9 cellular contexts compared by ENCODE assay signal in the genomic region with DNA sequence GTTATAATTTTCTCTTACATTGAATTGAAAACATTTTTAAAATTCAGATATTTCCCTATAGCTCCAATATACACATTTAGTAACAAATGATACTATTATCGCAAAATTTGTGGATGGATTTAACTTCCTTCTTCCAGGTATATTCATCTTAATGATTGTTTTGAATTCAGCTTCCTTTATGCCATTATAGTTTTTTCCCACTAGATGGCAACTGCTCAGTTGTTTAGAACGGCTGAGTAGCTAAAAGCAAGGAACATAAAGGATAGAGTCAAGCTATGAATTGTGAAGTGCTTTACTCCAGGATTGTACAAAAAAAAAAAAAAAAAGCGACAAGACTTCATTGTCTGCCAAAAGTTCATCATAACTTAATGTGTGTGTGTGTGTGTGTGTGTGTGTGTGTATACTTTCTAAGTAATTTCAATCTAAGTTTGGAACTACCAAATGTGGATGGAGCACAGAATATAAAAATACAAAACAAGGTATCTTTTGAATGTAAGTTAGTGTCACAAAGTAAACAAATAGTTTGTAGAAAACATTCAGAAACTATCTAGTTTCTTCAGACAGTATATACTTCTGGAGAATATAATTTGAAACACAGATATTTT.
DNase-seq lines count a peak whose midpoint lies in the region; ATAC-seq and TF ChIP-seq lines count a peak whose summit lies in the region.
"Had no signal": no experiment of that assay in that cellular context is flagged by ENCODE, and none has a peak within 500 bp of the region (broad histone marks: within the 10 kb centered on the region; RNA-seq: fewer than 3 reads in every experiment).

No MANE protein-coding gene starts in this region.

- H2AFZ ChIP-seq in GM23248: no peak overlapping the region
- no peak overlapping the region for H2AFZ ChIP-seq in OCI-LY3 (ENCODE audit: low read depth, low read length)

- TF ChIP-seq POLR2A in spleen (IDR thresholded peaks at IDR 0.05): no peak

- no peak for ATAC-seq in HG03095 (IDR thresholded peaks at IDR 0.05; ENCODE audit: unreplicated experiment)

- H3K4me3 ChIP-seq in AG10803 (ENCODE audit: low read length) (no peak overlapping the region), GM23248 (no peak overlapping the region), OCI-LY3 (ENCODE audit: low read length) (no peak overlapping the region), spleen (no peak overlapping the region)
- H3K4me3 ChIP-seq: thoracic aorta had no signal

- peaks cover 0 to 2% (median 0%) of the 10 kb centered on the region in 7 donors for H3K9me3 Mint-ChIP-seq in CD14-positive monocyte

- H3K27ac Mint-ChIP-seq in CD14-positive monocyte: no peak overlapping the region

- no peaks in the 10 kb centered on the region for H3K4me1 Mint-ChIP-seq in CD14-positive monocyte

- no peaks in the 10 kb centered on the region for H3K27me3 ChIP-seq in GM23248 (replicated peaks; ENCODE audit: insufficient read depth)
- no peaks in the 10 kb centered on the region for H3K27me3 ChIP-seq in OCI-LY3 (ENCODE audit: low read depth, low read length)
- no peaks in the 10 kb centered on the region for H3K27me3 ChIP-seq in spleen (replicated peaks in 1 of 7)

- H3F3A ChIP-seq in GM23248 (ENCODE audit: insufficient read depth): no peaks in the 10 kb centered on the region

- intact Hi-C loops in spleen (cut with DNase I; ENCODE audit: low total_unique reads) (no loop called here), CD14-positive monocyte (cut with micrococcal nuclease) (no loop called here)

- H3K4me3 Mint-ChIP-seq in CD14-positive monocyte: no peak overlapping the region

- no peaks in the 10 kb centered on the region for H3K9me2 ChIP-seq in GM23248 (ENCODE audit: insufficient read depth)

- H3K9ac ChIP-seq in GM23248 (no peak overlapping the region), OCI-LY3 (ENCODE audit: low read length) (no peak overlapping the region)

- TF ChIP-seq CTCF in AG10803 (conservative IDR thresholded peaks at IDR 0.05; ENCODE audit: low read length): peak; percentile 64
- peak; percentile 84 for TF ChIP-seq CTCF in OCI-LY3 (IDR thresholded peaks at IDR 0.05; ENCODE audit: low read depth, low read length)
- TF ChIP-seq CTCF in spleen (IDR thresholded peaks at IDR 0.05 in 8 of 11, conservative IDR thresholded peaks at IDR 0.05 in 3 of 11): peak in 6 of 11 experiments; percentile 33 to 42 (median 36)
- TF ChIP-seq CTCF in CD14-positive monocyte (IDR thresholded peaks at IDR 0.05): no peak

- no peak overlapping the region for H3K27ac ChIP-seq in GM23248
- no peak overlapping the region for H3K27ac ChIP-seq in OCI-LY3 (ENCODE audit: low read length)
- H3K27ac ChIP-seq in spleen: no peak overlapping the region
- H3K27ac ChIP-seq: thoracic aorta had no signal

- no peaks in the 10 kb centered on the region for H3K36me3 ChIP-seq in GM23248 (ENCODE audit: low read depth)
- no peaks in the 10 kb centered on the region for H3K36me3 ChIP-seq in OCI-LY3 (replicated peaks; ENCODE audit: low read depth, low read length)
- H3K36me3 ChIP-seq in spleen: no peaks in the 10 kb centered on the region
- H3K36me3 ChIP-seq: thoracic aorta had no signal

- WGBS in GM23248 (ENCODE audit: low coverage in 1 of 2, low lambda C conversion rate in 2 of 2, missing lambda C conversion rate in 2 of 2), 2 experiments: 13 to 15% methylated on average over 3 of the region's 3 CpGs
- 17 to 28% (median 23%) methylated on average over 3 of the region's 3 CpGs for WGBS in spleen, 5 donors

- H3K79me2 ChIP-seq in GM23248 (ENCODE audit: insufficient read depth) (no peaks in the 10 kb centered on the region), OCI-LY3 (ENCODE audit: low read length) (no peaks in the 10 kb centered on the region)

- H4K20me1 ChIP-seq in GM23248 (ENCODE audit: insufficient read depth) (no peaks in the 10 kb centered on the region), OCI-LY3 (ENCODE audit: insufficient read depth, low read length) (no peaks in the 10 kb centered on the region)

- DNase-seq in AG10803 (ENCODE audit: low read depth) (peak; percentile 34), GM23248 (peak; percentile 60), fibroblast of peridontal ligament (ENCODE audit: extremely low read depth) (peak; percentile 58), spleen (no peak), CD14-positive monocyte (ENCODE audit: low spot score) (no peak)
- DNase-seq in stimulated activated CD4-positive, alpha-beta T cell treated with anti-CD3 and anti-CD28 coated beads, Interleukin-2, amount 100 ng/mL, for 48 hours: no peak

- no peak overlapping the region for H3K4me2 ChIP-seq in GM23248 (ENCODE audit: unreplicated experiment)
- H3K4me2 ChIP-seq in OCI-LY3 (ENCODE audit: low read length): no peak overlapping the region

- in situ Hi-C loops in GM23248 (cut with MboI): loop anchor here (25.0 kb wide), 1 partner anchor 807 kb away; no protein-coding TSS in a partner anchor

- H3K9me3 ChIP-seq in GM23248 (ENCODE audit: low read depth) (no peaks in the 10 kb centered on the region), OCI-LY3 (ENCODE audit: insufficient read depth, low read length) (no peaks in the 10 kb centered on the region), spleen (no peaks in the 10 kb centered on the region)
- H3K9me3 ChIP-seq: thoracic aorta had no signal

- no peaks in the 10 kb centered on the region for H3K36me3 Mint-ChIP-seq in CD14-positive monocyte

- peaks cover 0 to 2% (median 1%) of the 10 kb centered on the region in 3 donors for H3K27me3 Mint-ChIP-seq in CD14-positive monocyte (ENCODE audit: low read depth in 3 of 3)

- no peaks in the 10 kb centered on the region for H3K4me1 ChIP-seq in GM23248 (ENCODE audit: insufficient read depth)
- H3K4me1 ChIP-seq in OCI-LY3 (ENCODE audit: low read length): peaks cover 2% of the 10 kb centered on the region
- no peaks in the 10 kb centered on the region for H3K4me1 ChIP-seq in spleen

Comparison
In these comparisons a context has a peak if more than half of its experiments do, and no peak if none do; other contexts are left out.
1. DNase-seq: peak in AG10803 (single experiment), GM23248 (single experiment) and fibroblast of peridontal ligament (single experiment); none in spleen (single experiment), stimulated activated CD4-positive, alpha-beta T cell treated with anti-CD3 and anti-CD28 coated beads, Interleukin-2, amount 100 ng/mL, for 48 hours (0 of 2) and CD14-positive monocyte (single experiment).